12 cellular contexts compared by ENCODE assay signal in the genomic region with DNA sequence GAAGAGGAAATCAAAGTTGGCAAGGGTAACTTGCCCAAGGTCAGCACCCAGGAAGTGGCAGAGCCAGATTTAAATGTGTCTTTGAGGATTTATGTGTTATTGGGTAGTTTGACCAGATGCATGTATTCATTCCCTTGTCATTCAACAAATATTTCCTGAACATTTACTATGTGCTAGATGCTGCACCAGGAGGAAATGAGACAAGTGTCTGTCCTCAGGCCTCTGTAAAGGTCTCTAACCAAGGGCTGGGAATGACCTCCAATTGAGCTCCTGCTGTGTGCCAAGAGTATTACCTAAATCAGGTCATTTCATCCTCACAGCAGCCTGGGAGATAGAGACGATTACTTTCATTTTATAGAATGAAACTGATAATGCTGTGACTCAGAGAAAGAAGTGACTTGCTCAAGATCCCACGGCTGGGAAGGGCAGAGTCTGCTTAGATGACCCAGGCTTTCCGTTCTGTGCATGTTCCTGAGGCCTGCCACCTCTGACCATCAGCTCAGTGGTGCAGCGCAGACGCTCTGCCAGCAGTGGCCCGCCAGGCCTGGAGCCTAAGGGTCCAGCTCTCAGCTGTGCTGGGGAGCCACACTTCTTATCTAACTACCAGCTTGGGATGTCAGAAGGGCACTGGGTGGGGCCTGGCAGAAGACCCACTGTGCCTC. TPM values are rescaled to one million over a fixed set of nuclear protein-coding genes. Genes with fewer than 3 reads are reported as not detected.
DNase-seq lines count a peak whose midpoint lies in the region; ATAC-seq and TF ChIP-seq lines count a peak whose summit lies in the region.
"Had no signal": no experiment of that assay in that cellular context is flagged by ENCODE, and none has a peak within 500 bp of the region (broad histone marks: within the 10 kb centered on the region; RNA-seq: fewer than 3 reads in every experiment).

No MANE protein-coding gene starts in this region.

- H3K9me2 ChIP-seq in hepatocyte (replicated peaks; ENCODE audit: insufficient read depth): no peaks in the 10 kb centered on the region

- TF ChIP-seq CTCF in hepatocyte (IDR thresholded peaks at IDR 0.05; ENCODE audit: poor library complexity): no peak
- no peak for TF ChIP-seq CTCF in type B pancreatic cell (conservative IDR thresholded peaks at IDR 0.05)
- no peak for TF ChIP-seq CTCF in brain microvascular endothelial cell (IDR thresholded peaks at IDR 0.05; ENCODE audit: low read depth, low read length, missing control alignments)

- H3K27ac ChIP-seq in hepatocyte (peak overlapping the region; percentile 60), brain microvascular endothelial cell (no peak overlapping the region)
- H3K27ac ChIP-seq: esophagus muscularis mucosa had no signal

- DNase-seq in stimulated activated CD4-positive, alpha-beta T cell treated with anti-CD3 and anti-CD28 coated beads, Interleukin-1b, Interleukin-23, amount 100 ng/mL, for 48 hours: peak; percentile 49
- no peak for DNase-seq in stimulated activated CD4-positive, alpha-beta T cell treated with anti-CD3 and anti-CD28 coated beads, Interleukin-4, amount 100 ng/mL, for 1 hour
- DNase-seq in activated CD4-positive, alpha-beta memory T cell treated with anti-CD3 and anti-CD28 coated beads, Interleukin-2, amount 10 ng/mL, durations not matched to agents 7 days and 5 days: peak; percentile 51
- DNase-seq in hepatocyte (ENCODE audit: low spot score) (no peak), type B pancreatic cell (ENCODE audit: extremely low spot score, unreplicated experiment) (peak; percentile 45), NCI-H446 treated with DMSO at 0.1 percent for 48 hours (lab: John Stamatoyannopoulos, UW) (no peak), brain microvascular endothelial cell (no peak)
- DNase-seq: BE2C, NCI-H774 had no signal

- no peak overlapping the region for H3K4me2 ChIP-seq in hepatocyte

- H3K4me3 Mint-ChIP-seq in activated CD4-positive, alpha-beta memory T cell treated with anti-CD3 and anti-CD28 coated beads, Interleukin-2, amount 10 ng/mL, durations not matched to agents 7 days and 5 days: peak overlapping the region; percentile 24
- H3K4me3 Mint-ChIP-seq in type B pancreatic cell: no peak overlapping the region

- peaks cover 5% of the 10 kb centered on the region for H3K79me2 ChIP-seq in hepatocyte

- no peaks in the 10 kb centered on the region for H3K4me1 ChIP-seq in hepatocyte (ENCODE audit: insufficient read depth)
- H3K4me1 ChIP-seq: BE2C had no signal

- H3K9me3 Mint-ChIP-seq in activated CD4-positive, alpha-beta memory T cell treated with anti-CD3 and anti-CD28 coated beads, Interleukin-2, amount 10 ng/mL, durations not matched to agents 7 days and 5 days: no peaks in the 10 kb centered on the region
- H3K9me3 Mint-ChIP-seq in type B pancreatic cell: no peaks in the 10 kb centered on the region

- in situ Hi-C loops in brain microvascular endothelial cell (cut with HindIII; ENCODE audit: low pct_ligation_motif_present, low sequenced_read_pairs): no loop called here

- no peaks in the 10 kb centered on the region for H3K27me3 Mint-ChIP-seq in activated CD4-positive, alpha-beta memory T cell treated with anti-CD3 and anti-CD28 coated beads, Interleukin-2, amount 10 ng/mL, durations not matched to agents 7 days and 5 days
- peaks cover 17% of the 10 kb centered on the region for H3K27me3 Mint-ChIP-seq in type B pancreatic cell

- no peak overlapping the region for H2AFZ ChIP-seq in hepatocyte

- no peak for ATAC-seq in SK-N-SH treated with all-trans-retinoic acid at 6 μM for 48 hours

- H3K4me3 ChIP-seq in hepatocyte (no peak overlapping the region), brain microvascular endothelial cell (ENCODE audit: low read depth, low read length) (no peak overlapping the region)
- H3K4me3 ChIP-seq: esophagus muscularis mucosa had no signal

- H3K27ac Mint-ChIP-seq in activated CD4-positive, alpha-beta memory T cell treated with anti-CD3 and anti-CD28 coated beads, Interleukin-2, amount 10 ng/mL, durations not matched to agents 7 days and 5 days: peak overlapping the region; percentile 88
- H3K27ac Mint-ChIP-seq in type B pancreatic cell: no peak overlapping the region

- CTCF ChIA-PET in activated CD4-positive, alpha-beta memory T cell treated with anti-CD3 and anti-CD28 coated beads, Interleukin-2, amount 10 ng/mL, durations not matched to agents 7 days and 5 days (lab: Charles Lee): interaction anchor here (0.6 to 1.8 kb wide), 2 partner anchors 40 to 133 kb away, joined by 3 to 5 read pairs; a partner anchor contains a TSS

- H3K36me3 Mint-ChIP-seq in activated CD4-positive, alpha-beta memory T cell treated with anti-CD3 and anti-CD28 coated beads, Interleukin-2, amount 10 ng/mL, durations not matched to agents 7 days and 5 days (ENCODE audit: low read depth): peaks cover 3% of the 10 kb centered on the region
- H3K36me3 Mint-ChIP-seq in type B pancreatic cell: no peaks in the 10 kb centered on the region

- H3K4me1 Mint-ChIP-seq in activated CD4-positive, alpha-beta memory T cell treated with anti-CD3 and anti-CD28 coated beads, Interleukin-2, amount 10 ng/mL, durations not matched to agents 7 days and 5 days: peaks cover 76% of the 10 kb centered on the region
- peaks cover 5% of the 10 kb centered on the region for H3K4me1 Mint-ChIP-seq in type B pancreatic cell (ENCODE audit: unreplicated experiment)

- 86% methylated on average over 6 of the region's 6 CpGs for WGBS in hepatocyte (ENCODE audit: low lambda C conversion rate, missing lambda C conversion rate)

- H3K27me3 ChIP-seq in hepatocyte: no peaks in the 10 kb centered on the region
- H3K27me3 ChIP-seq in brain microvascular endothelial cell (replicated peaks): peaks cover 21% of the 10 kb centered on the region
- H3K27me3 ChIP-seq: BE2C had no signal

- H3K36me3 ChIP-seq in hepatocyte (replicated peaks; ENCODE audit: insufficient read depth, low read depth) (no peaks in the 10 kb centered on the region), brain microvascular endothelial cell (replicated peaks) (no peaks in the 10 kb centered on the region)
- H3K36me3 ChIP-seq: BE2C, esophagus muscularis mucosa had no signal

- no peaks in the 10 kb centered on the region for H3K9me3 ChIP-seq in hepatocyte (ENCODE audit: low read depth)
- H3K9me3 ChIP-seq: BE2C, esophagus muscularis mucosa had no signal

- no peaks in the 10 kb centered on the region for H4K20me1 ChIP-seq in hepatocyte (ENCODE audit: insufficient read depth, poor library complexity, severe bottlenecking)

- POLR2A ChIA-PET in activated CD4-positive, alpha-beta memory T cell treated with anti-CD3 and anti-CD28 coated beads, Interleukin-2, amount 10 ng/mL, durations not matched to agents 7 days and 5 days (lab: Charles Lee): interaction anchor here (1.3 to 1.8 kb wide), 4 partner anchors 9 to 753 kb away, joined by 3 to 7 read pairs (median 6); a partner anchor contains a TSS

TF ChIP-seq in SK-N-SH treated with all-trans-retinoic acid at 6 μM for 48 hours, 23 proteins besides CTCF, POLR2A, EP300 and RAD21:
- TF ChIP-seq RARB (CRISPR knock-in tag; IDR thresholded peaks at IDR 0.05) (no peak), GLIS3 (CRISPR knock-in tag; IDR thresholded peaks at IDR 0.05) (no peak), ZNF70 (CRISPR knock-in tag; IDR thresholded peaks at IDR 0.05) (no peak), ZFP3 (CRISPR knock-in tag; IDR thresholded peaks at IDR 0.05) (no peak), ZC3H10 (CRISPR knock-in tag; IDR thresholded peaks at IDR 0.05) (no peak), ESRRG (CRISPR knock-in tag; IDR thresholded peaks at IDR 0.05) (no peak), ISL1 (CRISPR knock-in tag; IDR thresholded peaks at IDR 0.05) (no peak), OSR1 (CRISPR knock-in tag; IDR thresholded peaks at IDR 0.05) (no peak), ZNF565 (CRISPR knock-in tag; conservative IDR thresholded peaks at IDR 0.05; ENCODE audit: low read depth) (no peak)
- TF ChIP-seq, protein P1, sequence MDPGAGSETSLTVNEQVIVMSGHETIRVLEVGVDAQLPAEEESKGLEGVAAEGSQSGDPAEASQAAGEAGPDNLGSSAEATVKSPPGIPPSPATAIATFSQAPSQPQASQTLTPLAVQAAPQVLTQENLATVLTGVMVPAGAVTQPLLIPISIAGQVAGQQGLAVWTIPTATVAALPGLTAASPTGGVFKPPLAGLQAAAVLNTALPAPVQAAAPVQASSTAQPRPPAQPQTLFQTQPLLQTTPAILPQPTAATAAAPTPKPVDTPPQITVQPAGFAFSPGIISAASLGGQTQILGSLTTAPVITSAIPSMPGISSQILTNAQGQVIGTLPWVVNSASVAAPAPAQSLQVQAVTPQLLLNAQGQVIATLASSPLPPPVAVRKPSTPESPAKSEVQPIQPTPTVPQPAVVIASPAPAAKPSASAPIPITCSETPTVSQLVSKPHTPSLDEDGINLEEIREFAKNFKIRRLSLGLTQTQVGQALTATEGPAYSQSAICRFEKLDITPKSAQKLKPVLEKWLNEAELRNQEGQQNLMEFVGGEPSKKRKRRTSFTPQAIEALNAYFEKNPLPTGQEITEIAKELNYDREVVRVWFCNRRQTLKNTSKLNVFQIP (CRISPR knock-in tag; IDR thresholded peaks at IDR 0.05; ENCODE audit: borderline replicate concordance, low read depth): no peak

RNA-seq across cellular contexts. Expression of a gene that starts 3.5 kb away (rescaled TPM):
- total RNA-seq in activated CD4-positive, alpha-beta memory T cell treated with anti-CD3 and anti-CD28 coated beads, Interleukin-2, amount 10 ng/mL, durations not matched to agents 7 days and 5 days: 10 to 100 TPM; 19.8 to 20.9 TPM
- total RNA-seq in hepatocyte (8.1 and 8.5 TPM in 2 replicates), type B pancreatic cell (ENCODE audit: low replicate concordance) (7.0 and 12.4 TPM in 2 replicates)
- polyA plus RNA-seq in hepatocyte: 7.8 and 9.0 TPM in 2 replicates
- total RNA-seq: astrocyte had no signal

RNA-seq across cellular contexts. Expression of a gene that starts 40.3 kb away (rescaled TPM):
- 1 to 10 TPM; 3.3 to 4.0 TPM for total RNA-seq in activated CD4-positive, alpha-beta memory T cell treated with anti-CD3 and anti-CD28 coated beads, Interleukin-2, amount 10 ng/mL, durations not matched to agents 7 days and 5 days
- total RNA-seq in hepatocyte: 4.8 and 5.3 TPM in 2 replicates
- polyA plus RNA-seq in hepatocyte: 4.1 and 9.3 TPM in 2 replicates
- 9.5 and 10.2 TPM in 2 replicates for total RNA-seq in type B pancreatic cell (ENCODE audit: low replicate concordance)

Comparison
In these comparisons a context has a peak if more than half of its experiments do, and no peak if none do; other contexts are left out.
1. DNase-seq: peak in stimulated activated CD4-positive, alpha-beta T cell treated with anti-CD3 and anti-CD28 coated beads, Interleukin-1b, Interleukin-23, amount 100 ng/mL, for 48 hours (single experiment), activated CD4-positive, alpha-beta memory T cell treated with anti-CD3 and anti-CD28 coated beads, Interleukin-2, amount 10 ng/mL, durations not matched to agents 7 days and 5 days (single experiment) and type B pancreatic cell (single experiment); none in stimulated activated CD4-positive, alpha-beta T cell treated with anti-CD3 and anti-CD28 coated beads, Interleukin-4, amount 100 ng/mL, for 1 hour (single experiment), hepatocyte (single experiment), NCI-H446 treated with DMSO at 0.1 percent for 48 hours (single experiment) and brain microvascular endothelial cell (single experiment).